In genomic region chr16:9136596-9136995, GRCh38 we compare ENCODE assay signal across 18 cellular contexts. TPM values are rescaled to one million over a fixed set of nuclear protein-coding genes. Genes with fewer than 3 reads are reported as not detected.
A peak's percentile ranks its signal among the peaks of the same experiment; 100 is the strongest.
DNase-seq lines count a peak whose midpoint lies in the region; ATAC-seq and TF ChIP-seq lines count a peak whose summit lies in the region.
"Had no signal": no experiment of that assay in that cellular context is flagged by ENCODE, and none has a peak within 500 bp of the region (broad histone marks: within the 10 kb centered on the region; RNA-seq: fewer than 3 reads in every experiment).

No MANE protein-coding gene starts in this region.

- no peak for ATAC-seq in RWPE2 (ENCODE audit: low read depth)
- ATAC-seq in effector memory CD8-positive, alpha-beta T cell (replicated peaks): no peak
- ATAC-seq in naive thymus-derived CD8-positive, alpha-beta T cell: no peak

- H3K4me3 Mint-ChIP-seq in glutamatergic neuron (ENCODE audit: unreplicated experiment): no peak overlapping the region
- no peak overlapping the region for H3K4me3 Mint-ChIP-seq in effector memory CD8-positive, alpha-beta T cell
- H3K4me3 Mint-ChIP-seq in naive thymus-derived CD8-positive, alpha-beta T cell: no peak overlapping the region

- DNase-seq in RWPE2 (ENCODE audit: low spot score) (no peak), glutamatergic neuron (no peak), sigmoid colon (peak; percentile 49), NCI-H1092 (lab: John Stamatoyannopoulos, UW) (no peak), GM13976 (ENCODE audit: low spot score) (no peak)
- no peak for DNase-seq in effector memory CD8-positive, alpha-beta T cell
- DNase-seq in naive thymus-derived CD8-positive, alpha-beta T cell: no peak
- DNase-seq: Caco-2; CD4-positive, alpha-beta memory T cell; DMS 273 treated with DMSO at 0.1 percent for 48 hours; DMS79 treated with DMSO at 0.1 percent for 48 hours; H7; Karpas-422; NCI-H1048; NCI-H1436 treated with DMSO at 0.1 percent for 48 hours; NCI-H1930; NCI-H69; SIG-M5 had no signal

- H3K4me1 ChIP-seq in RWPE2 (ENCODE audit: insufficient read depth, poor library complexity, severe bottlenecking): peaks cover 9% of the 10 kb centered on the region
- H3K4me1 ChIP-seq in sigmoid colon: peaks cover 0 to 9% (median 6%) of the 10 kb centered on the region in 4 donors
- H3K4me1 ChIP-seq: Caco-2 had no signal

- H3K27me3 Mint-ChIP-seq in glutamatergic neuron (ENCODE audit: unreplicated experiment): peaks cover 4% of the 10 kb centered on the region
- no peaks in the 10 kb centered on the region for H3K27me3 Mint-ChIP-seq in effector memory CD8-positive, alpha-beta T cell
- peaks cover 0 to 4% (median 0%) of the 10 kb centered on the region in 5 donors for H3K27me3 Mint-ChIP-seq in naive thymus-derived CD8-positive, alpha-beta T cell

- H3K4me3 ChIP-seq in RWPE2 (ENCODE audit: severe bottlenecking): no peak overlapping the region
- H3K4me3 ChIP-seq in sigmoid colon: no peak overlapping the region

- intact Hi-C loops in sigmoid colon (cut with DNase I): loop anchor here (5.0 to 10.0 kb wide), 2 partner anchors 1046 to 1368 kb away; partner anchors contain the start of gene GRIN2A

- peaks cover 3% of the 10 kb centered on the region for H3K9me3 Mint-ChIP-seq in glutamatergic neuron (ENCODE audit: unreplicated experiment)
- no peaks in the 10 kb centered on the region for H3K9me3 Mint-ChIP-seq in effector memory CD8-positive, alpha-beta T cell
- no peaks in the 10 kb centered on the region for H3K9me3 Mint-ChIP-seq in naive thymus-derived CD8-positive, alpha-beta T cell

- no peak for TF ChIP-seq EP300 in sigmoid colon (IDR thresholded peaks at IDR 0.05)

- peaks cover 4% of the 10 kb centered on the region for H3K36me3 Mint-ChIP-seq in glutamatergic neuron (ENCODE audit: unreplicated experiment)
- peaks cover 5% of the 10 kb centered on the region for H3K36me3 Mint-ChIP-seq in effector memory CD8-positive, alpha-beta T cell (ENCODE audit: insufficient read depth)
- H3K36me3 Mint-ChIP-seq in naive thymus-derived CD8-positive, alpha-beta T cell: no peaks in the 10 kb centered on the region

- H3K4me1 Mint-ChIP-seq in glutamatergic neuron (ENCODE audit: low read depth, unreplicated experiment): peaks cover 10% of the 10 kb centered on the region
- peaks cover 23 to 30% of the 10 kb centered on the region in 2 donors for H3K4me1 Mint-ChIP-seq in effector memory CD8-positive, alpha-beta T cell (ENCODE audit: low read depth in 2 of 2)
- peaks cover 17 to 32% (median 29%) of the 10 kb centered on the region in 4 donors for H3K4me1 Mint-ChIP-seq in naive thymus-derived CD8-positive, alpha-beta T cell

- no peak for TF ChIP-seq POLR2A in sigmoid colon (IDR thresholded peaks at IDR 0.05)

- no peaks in the 10 kb centered on the region for H3K27me3 ChIP-seq in RWPE2 (ENCODE audit: insufficient read depth, poor library complexity, severe bottlenecking)
- no peaks in the 10 kb centered on the region for H3K27me3 ChIP-seq in sigmoid colon

- peak overlapping the region; percentile 30 for H3K27ac ChIP-seq in RWPE2 (ENCODE audit: poor library complexity, severe bottlenecking)
- H3K27ac ChIP-seq in sigmoid colon: no peak overlapping the region

- in situ Hi-C loops in GM13976 (cut with MboI; ENCODE audit: low sequenced_read_pairs, unreplicated experiment): loop anchor here (10.0 to 25.0 kb wide), 2 partner anchors 472 to 574 kb away; no protein-coding TSS in a partner anchor

- H3K9me3 ChIP-seq in RWPE2 (ENCODE audit: severe bottlenecking) (no peaks in the 10 kb centered on the region), sigmoid colon (no peaks in the 10 kb centered on the region)
- H3K9me3 ChIP-seq: Caco-2 had no signal

- peak overlapping the region; percentile 38 for H3K27ac Mint-ChIP-seq in glutamatergic neuron (ENCODE audit: unreplicated experiment)
- no peak overlapping the region for H3K27ac Mint-ChIP-seq in effector memory CD8-positive, alpha-beta T cell
- peak overlapping the region in 2 of 10 donors; percentile 52 to 80 for H3K27ac Mint-ChIP-seq in naive thymus-derived CD8-positive, alpha-beta T cell

- H3K36me3 ChIP-seq in RWPE2 (ENCODE audit: low read depth) (no peaks in the 10 kb centered on the region), sigmoid colon (no peaks in the 10 kb centered on the region)

- TF ChIP-seq CTCF in RWPE2 (IDR thresholded peaks at IDR 0.05; ENCODE audit: poor library complexity, severe bottlenecking) (no peak), glutamatergic neuron (IDR thresholded peaks at IDR 0.05; ENCODE audit: partially characterized antibody, unreplicated experiment) (no peak), sigmoid colon (IDR thresholded peaks at IDR 0.05) (no peak), GM13976 (IDR thresholded peaks at IDR 0.05; ENCODE audit: borderline replicate concordance, control extremely low read depth, extremely low read depth, insufficient read depth, missing control alignments) (no peak)

- WGBS in sigmoid colon, 2 donors: 84 to 88% methylated on average over 13 of the region's 13 CpGs

- POLR2A ChIA-PET in naive thymus-derived CD8-positive, alpha-beta T cell (lab: Charles Lee): no interaction called here

RNA-seq across cellular contexts. Expression of gene HAPSTR1, which starts 45.2 kb away (rescaled TPM):
- total RNA-seq in glutamatergic neuron (ENCODE audit: unreplicated experiment) (143 TPM), sigmoid colon (10 to 100 TPM; 43.8 to 47.6 (median 46.2) TPM)
- polyA plus RNA-seq in sigmoid colon: 10 to 100 TPM; 12.6 to 23.1 (median 19.7) TPM
- 100 to 1,000 TPM in 1 of 2 experiments, 10 to 100 TPM in 1; 94.1 to 102 TPM for total RNA-seq in naive thymus-derived CD8-positive, alpha-beta T cell
- polyA plus RNA-seq in naive thymus-derived CD8-positive, alpha-beta T cell: 10 to 100 TPM in 2 of 3 donors, 1 to 10 TPM in 1; 9.9 to 16.5 (median 10.6) TPM
